ENCODE assay signal across 1 cellular context in the genomic region with DNA sequence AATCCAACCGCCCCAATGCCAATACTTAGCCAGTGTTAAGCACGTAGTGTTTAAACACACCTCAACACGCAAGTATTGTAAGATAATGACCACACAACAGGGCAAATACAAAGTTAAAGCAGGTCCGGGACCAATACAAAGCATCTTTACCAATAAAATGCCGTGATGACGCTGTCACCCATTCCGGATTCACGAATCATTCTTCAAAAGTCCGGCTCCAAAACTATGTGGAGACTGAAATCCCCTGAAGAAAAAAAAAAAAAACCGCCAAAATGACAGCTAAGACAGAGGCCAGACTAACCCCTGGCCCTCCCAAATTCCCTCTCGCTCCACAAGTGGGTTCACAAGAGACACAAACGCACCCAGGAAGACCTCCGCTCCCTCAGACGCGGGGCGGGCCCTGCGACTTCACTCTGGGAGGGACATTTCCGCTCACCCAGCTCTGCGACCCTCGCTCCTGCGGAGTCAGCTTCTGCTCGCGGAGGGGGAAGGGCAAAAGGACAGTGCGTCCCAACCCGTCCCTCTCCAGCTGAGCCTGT.
TF ChIP-seq lines count a peak whose summit lies in the region.

No MANE protein-coding gene starts in this region.

TF ChIP-seq in K562, 482 proteins besides CTCF, POLR2A, EP300 and RAD21 (continued from another document):
- 0 out of 4 replicates have a peak, but pooled peaks of 1 of the 2 experiments have one; percentile 14 for TF ChIP-seq UBTF (IDR thresholded peaks at IDR 0.05; ENCODE audit: borderline replicate concordance in 1 of 2, low read depth in 2 of 2, low read length in 2 of 2)
- peak; percentile 30 for TF ChIP-seq RBBP5 (IDR thresholded peaks at IDR 0.05; ENCODE audit: borderline replicate concordance, insufficient read depth, low read length, poor library complexity, severe bottlenecking)
- peak; percentile 93 for TF ChIP-seq SAP30 (IDR thresholded peaks at IDR 0.05; ENCODE audit: borderline replicate concordance, insufficient read depth, low read depth, low read length, poor library complexity, severe bottlenecking)
- TF ChIP-seq ZBTB8A (IDR thresholded peaks at IDR 0.05; ENCODE audit: partially characterized antibody): no peak
- TF ChIP-seq GTF2E2 (tag; IDR thresholded peaks at IDR 0.05): no peak
- peak; percentile 31 for TF ChIP-seq PHF20 (IDR thresholded peaks at IDR 0.05; ENCODE audit: partially characterized antibody)
- 0 out of 2 replicates have a peak, but pooled peaks have one; percentile 22 for TF ChIP-seq ARID2 (IDR thresholded peaks at IDR 0.05)
- TF ChIP-seq RFX1 (IDR thresholded peaks at IDR 0.05): no peak
- TF ChIP-seq LARP7 (IDR thresholded peaks at IDR 0.05): no peak
- no peak for TF ChIP-seq ZNF184 (CRISPR knock-in tag; IDR thresholded peaks at IDR 0.05)
- no peak for TF ChIP-seq TBP (optimal IDR thresholded peaks at IDR 0.05; ENCODE audit: low read depth, low read length)
- no peak for TF ChIP-seq HDAC6 (IDR thresholded peaks at IDR 0.05; ENCODE audit: low read depth, low read length)
- peak; percentile 78 for TF ChIP-seq NKRF (IDR thresholded peaks at IDR 0.05; ENCODE audit: borderline replicate concordance)
- TF ChIP-seq HDAC1 (IDR thresholded peaks at IDR 0.05): peak in 1 of 2 experiments; percentile 86; a peak in 2 of 4 replicates
- no peak for TF ChIP-seq MLX (CRISPR knock-in tag; conservative IDR thresholded peaks at IDR 0.05)
- TF ChIP-seq CREB1 (IDR thresholded peaks at IDR 0.05): no peak
- TF ChIP-seq CREB1 (CRISPR knock-in tag; IDR thresholded peaks at IDR 0.05): no peak
- no peak for TF ChIP-seq RCOR1 (IDR thresholded peaks at IDR 0.05; ENCODE audit: borderline replicate concordance in 1 of 2, low read depth in 2 of 2, low read length in 2 of 2)
- peak; percentile 7; the same call in 1 of the 2 replicates for TF ChIP-seq ATF6 (CRISPR knock-in tag; IDR thresholded peaks at IDR 0.05)
- TF ChIP-seq TARDBP (IDR thresholded peaks at IDR 0.05): no peak
- no peak for TF ChIP-seq GABPA (tag; conservative IDR thresholded peaks at IDR 0.05; ENCODE audit: low read depth)
- TF ChIP-seq, protein P1, sequence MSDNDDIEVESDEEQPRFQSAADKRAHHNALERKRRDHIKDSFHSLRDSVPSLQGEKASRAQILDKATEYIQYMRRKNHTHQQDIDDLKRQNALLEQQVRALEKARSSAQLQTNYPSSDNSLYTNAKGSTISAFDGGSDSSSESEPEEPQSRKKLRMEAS (CRISPR knock-in tag; IDR thresholded peaks at IDR 0.05): no peak
- no peak for TF ChIP-seq SP2 (IDR thresholded peaks at IDR 0.05; ENCODE audit: extremely low read depth, low read depth, low read length, poor library complexity, severe bottlenecking)
